In the genomic region with DNA sequence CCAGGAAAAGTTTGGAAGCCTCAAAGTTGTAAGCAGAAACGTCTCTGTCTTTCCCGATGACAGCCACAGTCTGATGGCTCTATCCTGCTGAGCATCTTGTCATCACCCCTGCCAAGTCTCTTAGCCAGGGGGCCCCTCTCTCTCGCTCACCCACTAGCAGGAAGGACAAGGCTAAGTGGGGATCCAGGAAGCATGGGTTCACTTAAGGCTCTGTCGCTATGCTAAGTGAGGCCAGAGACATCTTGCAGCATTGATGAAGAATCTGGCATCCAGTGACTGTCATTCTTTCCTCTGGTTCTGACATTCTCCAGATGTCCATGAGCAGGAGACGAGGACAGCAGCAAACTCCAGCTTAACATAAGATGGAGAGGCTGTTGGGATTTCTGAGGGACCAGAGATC, we compare ENCODE assay signal across 20 cellular contexts.
A peak's percentile ranks its signal among the peaks of the same experiment; 100 is the strongest.
DNase-seq lines count a peak whose midpoint lies in the region; ATAC-seq and TF ChIP-seq lines count a peak whose summit lies in the region.
"Had no signal": no experiment of that assay in that cellular context is flagged by ENCODE, and none has a peak within 500 bp of the region (broad histone marks: within the 10 kb centered on the region; RNA-seq: fewer than 3 reads in every experiment).

No MANE protein-coding gene starts in this region.

- peak overlapping the region in 1 of 2 experiments; percentile 32 for H3K4ac ChIP-seq in mesenchymal stem cell (ENCODE audit: low read depth in 1 of 2, low read length in 2 of 2)

- H2AK5ac ChIP-seq in mesenchymal stem cell (ENCODE audit: low read length, severe bottlenecking), result no peak overlapping the region

- H4K20me1 ChIP-seq in SK-N-SH (ENCODE audit: insufficient read depth), result no peaks in the 10 kb centered on the region

- H3K27me3 ChIP-seq in SK-N-SH (ENCODE audit: insufficient read depth), result no peaks in the 10 kb centered on the region
- no peaks in the 10 kb centered on the region for H3K27me3 ChIP-seq in mesenchymal stem cell (ENCODE audit: control insufficient read depth in 1 of 2, insufficient read depth in 1 of 2, low read length in 2 of 2)
- no peaks in the 10 kb centered on the region for H3K27me3 ChIP-seq in thyroid gland
- H3K27me3 ChIP-seq: Peyer's patch had no signal

- H4K8ac ChIP-seq in mesenchymal stem cell (ENCODE audit: low read length), result no peak overlapping the region

- no peak overlapping the region for H2BK120ac ChIP-seq in mesenchymal stem cell (ENCODE audit: low read depth, low read length)

- H3F3A ChIP-seq in SK-N-SH (replicated peaks; ENCODE audit: insufficient read depth), result no peaks in the 10 kb centered on the region

- H2BK5ac ChIP-seq in mesenchymal stem cell (ENCODE audit: low read depth, low read length, poor library complexity, severe bottlenecking), result no peak overlapping the region

- no peak overlapping the region for H3K14ac ChIP-seq in mesenchymal stem cell (ENCODE audit: low read length in 2 of 2)

- TF ChIP-seq POLR2A in thyroid gland (IDR thresholded peaks at IDR 0.05), result no peak

- H3K9ac ChIP-seq in SK-N-SH (no peak overlapping the region), mesenchymal stem cell (ENCODE audit: low read length) (no peak overlapping the region)

- H3K4me2 ChIP-seq in SK-N-SH (no peak overlapping the region), mesenchymal stem cell (ENCODE audit: low read length, poor library complexity, severe bottlenecking) (no peak overlapping the region)

- ATAC-seq in SK-N-SH treated with all-trans-retinoic acid at 6 μM for 48 hours (no peak; the same call in 2 of the 3 replicates), GM18909 (IDR thresholded peaks at IDR 0.05; ENCODE audit: poor library complexity, unreplicated experiment) (no peak)

- CTCF ChIA-PET in SK-N-SH (lab: Yijun Ruan, JAX), result interaction anchor here (0.9 to 1.3 kb wide), 2 partner anchors 9 to 436 kb away, joined by 3 read pairs; no protein-coding TSS in a partner anchor

- no peak overlapping the region for H3K23ac ChIP-seq in mesenchymal stem cell (ENCODE audit: low read length in 2 of 2)

- H3K4me1 ChIP-seq in SK-N-SH (ENCODE audit: control insufficient read depth in 1 of 2, insufficient read depth in 2 of 2, low read depth in 1 of 2, low read length in 1 of 2) (peaks cover 5 to 6% of the 10 kb centered on the region in 2 experiments; a peak in 2 of 4 replicates), mesenchymal stem cell (ENCODE audit: control insufficient read depth, insufficient read depth, low read depth, low read length) (peaks cover 11% of the 10 kb centered on the region), thyroid gland (peaks cover 15 to 19% of the 10 kb centered on the region in 2 donors)
- H3K4me1 ChIP-seq: Peyer's patch had no signal

- H3K9me2 ChIP-seq in SK-N-SH, result no peaks in the 10 kb centered on the region

- no peak overlapping the region for H2BK15ac ChIP-seq in mesenchymal stem cell (ENCODE audit: low read depth, poor library complexity, severe bottlenecking)

- intact Hi-C loops in thyroid gland (cut with DNase I), result no loop called here

- WGBS in SK-N-SH (ENCODE audit: low lambda C conversion rate), result 60% methylated on average over 5 of the region's 5 CpGs
- 25% methylated on average over 5 of the region's 5 CpGs for WGBS in mesenchymal stem cell
- WGBS in thyroid gland, 2 donors, result 76 to 78% methylated on average over 5 of the region's 5 CpGs

- TF ChIP-seq CTCF in SK-N-SH (IDR thresholded peaks at IDR 0.05), result no peak
- TF ChIP-seq CTCF in thyroid gland (IDR thresholded peaks at IDR 0.05), result no peak

- H4K91ac ChIP-seq in mesenchymal stem cell (ENCODE audit: low read length), result no peak overlapping the region

- H3K18ac ChIP-seq in mesenchymal stem cell (ENCODE audit: low read depth in 1 of 2, low read length in 2 of 2), result no peak overlapping the region

- H3K36me3 ChIP-seq in SK-N-SH (replicated peaks in 1 of 2; ENCODE audit: control insufficient read depth in 1 of 2, insufficient read depth in 2 of 2, low read length in 1 of 2) (no peaks in the 10 kb centered on the region), mesenchymal stem cell (ENCODE audit: control insufficient read depth in 1 of 2, insufficient read depth in 2 of 2, low read depth in 1 of 2, low read length in 2 of 2) (peaks cover 0 to 23% of the 10 kb centered on the region in 2 experiments), thyroid gland (no peaks in the 10 kb centered on the region)
- H3K36me3 ChIP-seq: Peyer's patch had no signal

- no peak overlapping the region for H2BK12ac ChIP-seq in mesenchymal stem cell (ENCODE audit: low read length in 2 of 2)

- DNase-seq in SK-N-SH (no peak), SK-N-DZ (ENCODE audit: low spot score) (peak; percentile 61), mesenchymal stem cell (peak; percentile 87), thyroid gland (no peak), iPS-NIHi7 (ENCODE audit: extremely low spot score) (no peak), pons (ENCODE audit: low spot score) (no peak)
- DNase-seq: AML-193; CD8-positive, alpha-beta memory T cell; GDM1; H7; Kasumi-1; NCI-H1417; NCI-H1694 treated with DMSO at 0.1 percent for 48 hours; NCI-H2081 treated with DMSO at 0.1 percent for 48 hours; NCI-H2171 treated with DMSO at 0.1 percent for 48 hours; NCI-H446 had no signal

- H3K27ac ChIP-seq in SK-N-SH (ENCODE audit: low read depth in 2 of 2, low read length in 1 of 2), result no peak overlapping the region
- no peak overlapping the region for H3K27ac ChIP-seq in mesenchymal stem cell (ENCODE audit: low read length, poor library complexity, severe bottlenecking)
- H3K27ac ChIP-seq in thyroid gland, result peak overlapping the region in 2 of 3 donors; percentile 52 to 72
- H3K27ac ChIP-seq: 22Rv1, Peyer's patch had no signal

- TF ChIP-seq RAD21 in SK-N-SH (IDR thresholded peaks at IDR 0.05; ENCODE audit: low read length), result no peak

- H3K79me1 ChIP-seq in mesenchymal stem cell (replicated peaks; ENCODE audit: low read length, poor library complexity, severe bottlenecking), result no peaks in the 10 kb centered on the region

- POLR2A ChIA-PET in SK-N-SH (lab: Yijun Ruan, JAX), result interaction anchor here (1.7 kb wide), 1 partner anchor 231 kb away, joined by 3 read pairs; no protein-coding TSS in a partner anchor

- H3K79me2 ChIP-seq in SK-N-SH (ENCODE audit: insufficient read depth), result no peaks in the 10 kb centered on the region

- H2AFZ ChIP-seq in SK-N-SH (ENCODE audit: low read depth) (no peak overlapping the region), mesenchymal stem cell (ENCODE audit: low read depth, low read length) (no peak overlapping the region)

- TF ChIP-seq EP300 in SK-N-SH (IDR thresholded peaks at IDR 0.05; ENCODE audit: borderline replicate concordance in 1 of 2, low read depth in 1 of 2, low read length in 1 of 2), result no peak

- H3K9me3 ChIP-seq in SK-N-SH, result no peaks in the 10 kb centered on the region
- no peaks in the 10 kb centered on the region for H3K9me3 ChIP-seq in mesenchymal stem cell (ENCODE audit: control insufficient read depth, low read length)
- no peaks in the 10 kb centered on the region for H3K9me3 ChIP-seq in thyroid gland
- H3K9me3 ChIP-seq: Peyer's patch had no signal

- no peak overlapping the region for H3K4me3 ChIP-seq in SK-N-SH (ENCODE audit: low read depth in 2 of 2, low read length in 1 of 2)
- no peak overlapping the region for H3K4me3 ChIP-seq in mesenchymal stem cell (ENCODE audit: insufficient read depth in 1 of 2, low read depth in 1 of 2, low read length in 2 of 2)
- H3K4me3 ChIP-seq in thyroid gland (replicated peaks in 1 of 3), result no peak overlapping the region
- H3K4me3 ChIP-seq: Peyer's patch had no signal

TF ChIP-seq in SK-N-SH, 30 proteins besides CTCF, POLR2A, EP300 and RAD21:
- peak; percentile 39; the same call in 1 of the 2 replicates for TF ChIP-seq TCF12 (IDR thresholded peaks at IDR 0.05)
- TF ChIP-seq TEAD4 (IDR thresholded peaks at IDR 0.05; ENCODE audit: borderline replicate concordance, insufficient read depth), result no peak
- no peak for TF ChIP-seq FOSL2 (IDR thresholded peaks at IDR 0.05; ENCODE audit: borderline replicate concordance, low read depth)

TF ChIP-seq in SK-N-SH treated with all-trans-retinoic acid at 6 μM for 48 hours, 23 proteins besides CTCF, POLR2A, EP300 and RAD21:
- TF ChIP-seq SNAI2 (CRISPR knock-in tag; IDR thresholded peaks at IDR 0.05) (no peak), ZNF70 (CRISPR knock-in tag; IDR thresholded peaks at IDR 0.05) (no peak), TOX (CRISPR knock-in tag; IDR thresholded peaks at IDR 0.05; ENCODE audit: borderline replicate concordance) (no peak), BACH2 (CRISPR knock-in tag; IDR thresholded peaks at IDR 0.05; ENCODE audit: borderline replicate concordance) (no peak), GLIS3 (CRISPR knock-in tag; IDR thresholded peaks at IDR 0.05) (no peak), ZFP3 (CRISPR knock-in tag; IDR thresholded peaks at IDR 0.05) (no peak), PPARA (CRISPR knock-in tag; IDR thresholded peaks at IDR 0.05; ENCODE audit: borderline replicate concordance) (no peak), RARB (CRISPR knock-in tag; IDR thresholded peaks at IDR 0.05) (no peak), ZNF565 (CRISPR knock-in tag; conservative IDR thresholded peaks at IDR 0.05; ENCODE audit: low read depth) (no peak), TCF4 (CRISPR knock-in tag; IDR thresholded peaks at IDR 0.05; ENCODE audit: borderline replicate concordance) (no peak), CSRNP3 (CRISPR knock-in tag; IDR thresholded peaks at IDR 0.05) (no peak)

Comparison
In these comparisons a context has a peak if more than half of its experiments do, and no peak if none do; other contexts are left out.
1. DNase-seq: peak in SK-N-DZ (single experiment) and mesenchymal stem cell (single experiment); none in SK-N-SH (single experiment), thyroid gland (0 of 2), iPS-NIHi7 (single experiment) and pons (single experiment).
2. H3K27ac ChIP-seq: peak in thyroid gland (2 of 3); none in SK-N-SH (0 of 2) and mesenchymal stem cell (single experiment).